27 cellular contexts compared by ENCODE assay signal in the genomic region with DNA sequence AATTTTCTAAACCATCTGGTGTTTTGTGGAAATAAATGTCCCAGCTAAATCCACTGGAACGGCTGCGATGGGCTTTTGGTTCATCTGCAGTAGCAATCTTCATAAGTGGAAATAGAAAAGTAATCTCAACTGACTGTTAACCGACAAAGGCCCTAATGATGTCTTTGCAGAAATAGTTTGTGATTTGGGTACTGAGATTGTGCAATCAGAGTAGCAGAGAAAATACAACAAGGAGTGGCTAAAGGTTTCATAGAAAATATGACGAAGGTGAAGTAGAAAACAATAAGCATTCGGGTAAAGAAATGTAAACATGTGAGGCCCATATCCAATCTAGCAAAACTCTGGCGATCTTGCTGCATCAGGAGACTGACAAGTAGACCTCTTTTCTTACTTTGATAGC.
"Had no signal": no experiment of that assay in that cellular context is flagged by ENCODE, and none has a peak within 500 bp of the region (broad histone marks: within the 10 kb centered on the region; RNA-seq: fewer than 3 reads in every experiment).

No MANE protein-coding gene starts in this region.

- DNase-seq: stimulated activated CD4-positive, alpha-beta T cell treated with anti-CD3 and anti-CD28 coated beads, Interleukin-2, amount 100 ng/mL, for 48 hours; stimulated activated CD4-positive, alpha-beta T cell treated with anti-CD3 and anti-CD28 coated beads, Interleukin-4, amount 100 ng/mL, for 1 hour; stimulated activated CD4-positive, alpha-beta T cell treated with anti-CD3 and anti-CD28 coated beads, Interleukin-4, amount 100 ng/mL, for 24 hours; stimulated activated CD4-positive, alpha-beta T cell treated with anti-CD3 and anti-CD28 coated beads, Interleukin-4, amount 100 ng/mL, for 4 hours; stimulated activated CD8-positive, alpha-beta memory T cell treated with anti-CD3 and anti-CD28 coated beads, Interleukin-4, amount 100 ng/mL, for 48 hours; stimulated activated naive B cell treated with anti-CD40 and anti-IgM and Interleukin-4, amounts not matched to agents 10 μg/mL and 1 μg/mL and 100 μg/mL, for 72 hours; stimulated activated naive CD4-positive, alpha-beta T cell; stimulated activated naive CD4-positive, alpha-beta T cell treated with Interleukin-2 at 50 U/mL for 16 hours; stimulated activated naive CD8-positive, alpha-beta T cell treated with anti-CD3 and anti-CD28 coated beads, Interleukin-15, amount 100 ng/mL, for 72 hours; stimulated activated naive CD8-positive, alpha-beta T cell treated with anti-CD3 and anti-CD28 coated beads, Interleukin-15, Interleukin-2, amounts not matched to agents 100 U/mL and 50 U/mL, for 24 hours; stomach; substantia nigra; testis; thyroid gland; tibial artery; transverse colon; trophoblast cell; upper lobe of left lung; upper lobe of right lung; uterus had no signal

- ATAC-seq: stimulated activated effector memory CD8-positive, alpha-beta T cell treated with anti-CD3 and anti-CD28 coated beads, Interleukin-12 subunit alpha, Interleukin-12 subunit beta, amount 100 ng/mL, for 72 hours; stimulated activated memory B cell treated with anti-CD40 and anti-IgM and Interleukin-4, amounts not matched to agents 10 μg/mL and 1 μg/mL and 100 μg/mL, for 72 hours; stimulated activated naive B cell treated with anti-CD40 and anti-IgM and Interleukin-4, amounts not matched to agents 10 μg/mL and 1 μg/mL and 100 μg/mL, for 72 hours; stimulated activated naive CD8-positive, alpha-beta T cell treated with anti-CD3 and anti-CD28 coated beads, Interleukin-15, amount 100 ng/mL, for 72 hours; stimulated activated naive CD8-positive, alpha-beta T cell treated with anti-CD3 and anti-CD28 coated beads, Interleukin-15, Interleukin-2, amounts not matched to agents 100 U/mL and 50 U/mL, for 24 hours; upper lobe of right lung had no signal

- H3K27me3 ChIP-seq: stomach, suprapubic skin, testis, thyroid gland, tibial artery, tibial nerve, transverse colon, upper lobe of left lung, uterus, vagina had no signal

- H3K9me3 ChIP-seq: stomach, suprapubic skin, testis, thoracic aorta, thyroid gland, tibial artery, tibial nerve, transverse colon, upper lobe of left lung, upper lobe of right lung, uterus, vagina had no signal

- H3K36me3 ChIP-seq: stomach, suprapubic skin, thoracic aorta, thyroid gland, tibial artery, tibial nerve, transverse colon, upper lobe of left lung, upper lobe of right lung, uterus, vagina had no signal

- H3K27ac ChIP-seq: stomach, suprapubic skin, testis, thoracic aorta, thyroid gland, tibial artery, tibial nerve, transverse colon, upper lobe of left lung, upper lobe of right lung, uterus, vagina had no signal

- FAIRE-seq: urothelium cell line had no signal

- H3K4me3 ChIP-seq: stomach, suprapubic skin, testis, thoracic aorta, thyroid gland, tibial artery, tibial nerve, transverse colon, upper lobe of left lung, upper lobe of right lung, uterus, vagina had no signal

- H3K4me1 ChIP-seq: stomach, suprapubic skin, testis, thyroid gland, tibial artery, tibial nerve, transverse colon, upper lobe of left lung, upper lobe of right lung, vagina had no signal
